Comparison of ENCODE assay signal across 25 cellular contexts in genomic region chr22:39256186-39256552, GRCh38. TPM values are rescaled to one million over a fixed set of nuclear protein-coding genes. Genes with fewer than 3 reads are reported as not detected.
"Had no signal": no experiment of that assay in that cellular context is flagged by ENCODE, and none has a peak within 500 bp of the region (broad histone marks: within the 10 kb centered on the region; RNA-seq: fewer than 3 reads in every experiment).

No MANE protein-coding gene starts in this region.

- H3K9me3 Mint-ChIP-seq: mesothelial cell of epicardium; natural killer cell treated with Interleukin-12 subunit alpha and Interleukin-12 subunit beta and Interleukin-15 and Interleukin-18, amount 100 ng/mL, for 72 hours; type B pancreatic cell had no signal

- H3K27ac Mint-ChIP-seq: activated CD4-positive, alpha-beta T cell treated with anti-CD3 and anti-CD28 coated beads, Interleukin-2, amount 10 ng/mL, durations not matched to agents 7 days and 5 days; activated naive CD4-positive, alpha-beta T cell treated with anti-CD3 and anti-CD28 coated beads, Interleukin-2, amount 10 ng/mL, durations not matched to agents 7 days and 5 days; mesothelial cell of epicardium had no signal

- FAIRE-seq: astrocyte, frontal cortex, keratinocyte had no signal

- H3K79me2 ChIP-seq: parathyroid adenoma had no signal

- H3K4me3 ChIP-seq: lung, suprapubic skin had no signal

- H2AFZ ChIP-seq: parathyroid adenoma had no signal

- H3K4me3 Mint-ChIP-seq: activated CD4-positive, alpha-beta T cell treated with anti-CD3 and anti-CD28 coated beads, Interleukin-2, amount 10 ng/mL, durations not matched to agents 7 days and 5 days; activated naive CD4-positive, alpha-beta T cell treated with anti-CD3 and anti-CD28 coated beads, Interleukin-2, amount 10 ng/mL, durations not matched to agents 7 days and 5 days; activated T-cell treated with anti-CD3 and anti-CD28 coated beads, Interleukin-2, amount 50 U/mL, for 4 hours; mesothelial cell of epicardium; stimulated activated naive CD8-positive, alpha-beta T cell treated with anti-CD3 and anti-CD28 coated beads, Interleukin-15, amount 100 ng/mL, for 72 hours had no signal

- H3K9me3 ChIP-seq: suprapubic skin had no signal

- H3K27ac ChIP-seq: parathyroid adenoma had no signal

- H3K27me3 ChIP-seq: suprapubic skin had no signal

- H3K36me3 ChIP-seq: suprapubic skin had no signal

- H3K9ac ChIP-seq: parathyroid adenoma had no signal

- H3K36me3 Mint-ChIP-seq: activated naive CD4-positive, alpha-beta T cell treated with anti-CD3 and anti-CD28 coated beads, Interleukin-2, amount 10 ng/mL, durations not matched to agents 7 days and 5 days; mesothelial cell of epicardium; type B pancreatic cell had no signal

- DNase-seq: activated CD4-positive, alpha-beta T cell treated with anti-CD3 and anti-CD28 coated beads, Interleukin-2, amount 10 ng/mL, durations not matched to agents 7 days and 5 days; activated CD4-positive, CD25-positive, alpha-beta regulatory T cell; activated CD8-positive, alpha-beta memory T cell treated with anti-CD3 and anti-CD28 coated beads, Interleukin-2, amount 50 U/mL, for 4 hours; activated effector memory CD4-positive, alpha-beta T cell treated with Interleukin-2 at 50 U/mL for 16 hours; activated naive CD4-positive, alpha-beta T cell treated with anti-CD3 and anti-CD28 coated beads, Interleukin-2, amount 10 ng/mL, durations not matched to agents 7 days and 5 days; activated T-cell treated with anti-CD3 and anti-CD28 coated beads, Interleukin-2, amount 50 U/mL, for 4 hours; cerebellar nuclear complex; cortex of kidney; effector CD4-positive, alpha-beta T cell; head of caudate nucleus; stimulated activated CD4-positive, alpha-beta T cell treated with anti-CD3 and anti-CD28 coated beads, Interleukin-12 subunit alpha, Interleukin-12 subunit beta, amount 100 ng/mL, for 4 hours; stimulated activated CD4-positive, alpha-beta T cell treated with anti-CD3 and anti-CD28 coated beads, Interleukin-1b, Interleukin-23, amount 100 ng/mL, for 48 hours; stimulated activated naive CD8-positive, alpha-beta T cell treated with anti-CD3 and anti-CD28 coated beads, Interleukin-15, amount 100 ng/mL, for 72 hours; SW 1271; T1000 had no signal

- ATAC-seq: activated T-cell treated with anti-CD3 and anti-CD28 coated beads, Interleukin-2, amount 50 U/mL, for 4 hours; left lobe of liver; natural killer cell treated with Interleukin-12 subunit alpha and Interleukin-12 subunit beta and Interleukin-15 and Interleukin-18, amount 100 ng/mL, for 72 hours; stimulated activated naive CD8-positive, alpha-beta T cell treated with anti-CD3 and anti-CD28 coated beads, Interleukin-15, amount 100 ng/mL, for 72 hours had no signal

RNA-seq across cellular contexts. Expression of gene PDGFB, which starts 11.4 kb away (rescaled TPM):
- total RNA-seq: natural killer cell treated with Interleukin-12 subunit alpha and Interleukin-12 subunit beta and Interleukin-15 and Interleukin-18, amount 100 ng/mL, for 72 hours had no signal
